8 cellular contexts compared by ENCODE assay signal in genomic region chr14:61694830-61695694, GRCh38. TPM values are rescaled to one million over a fixed set of nuclear protein-coding genes. Genes with fewer than 3 reads are reported as not detected.
DNase-seq lines count a peak whose midpoint lies in the region; ATAC-seq and TF ChIP-seq lines count a peak whose summit lies in the region.

Gene HIF1A, plus strand, starts transcription at chr14:61695513. Its CDS starts 292 bp downstream, at chr14:61695805.

- H3K27me3 Mint-ChIP-seq in activated T-cell treated with anti-CD3 and anti-CD28 coated beads, Interleukin-2, amount 50 U/mL, for 72 hours (ENCODE audit: low read depth), result no peaks in the 10 kb centered on the region

- no peaks in the 10 kb centered on the region for H3K36me3 ChIP-seq in KMS-11 (ENCODE audit: insufficient read depth)
- H3K36me3 ChIP-seq in Peyer's patch, result no peaks in the 10 kb centered on the region
- H3K36me3 ChIP-seq in muscle layer of colon (ENCODE audit: insufficient read depth, low read length), result no peaks in the 10 kb centered on the region

- peaks cover 47% of the 10 kb centered on the region for H3K4me1 Mint-ChIP-seq in activated T-cell treated with anti-CD3 and anti-CD28 coated beads, Interleukin-2, amount 50 U/mL, for 72 hours (ENCODE audit: low read depth)

- H3K27me3 ChIP-seq in KMS-11 (ENCODE audit: insufficient read depth, low read depth), result no peaks in the 10 kb centered on the region
- no peaks in the 10 kb centered on the region for H3K27me3 ChIP-seq in Peyer's patch
- no peaks in the 10 kb centered on the region for H3K27me3 ChIP-seq in muscle layer of colon (ENCODE audit: control insufficient read depth in 1 of 2, insufficient read depth in 2 of 2, low read length in 2 of 2)

- peaks cover 43% of the 10 kb centered on the region for H3K79me2 ChIP-seq in KMS-11 (ENCODE audit: insufficient read depth, low read depth)

- peak within 1 kb of the TSS; percentile 93 for H3K27ac Mint-ChIP-seq in activated T-cell treated with anti-CD3 and anti-CD28 coated beads, Interleukin-2, amount 50 U/mL, for 72 hours

- H3K4me1 ChIP-seq in KMS-11 (ENCODE audit: low read depth, poor library complexity, severe bottlenecking) (peaks cover 20% of the 10 kb centered on the region), Peyer's patch (peaks cover 0 to 19% (median 3%) of the 10 kb centered on the region in 4 donors), muscle layer of colon (ENCODE audit: insufficient read depth, low read length) (peaks cover 22% of the 10 kb centered on the region)

- peak within 1 kb of the TSS; percentile 83 for H3K4me2 ChIP-seq in KMS-11

- peak within 1 kb of the TSS; percentile 82 for H2AFZ ChIP-seq in KMS-11 (ENCODE audit: low read depth)

- peaks cover 0 to 2% of the 10 kb centered on the region in 2 donors for H3K9me3 Mint-ChIP-seq in activated T-cell treated with anti-CD3 and anti-CD28 coated beads, Interleukin-2, amount 50 U/mL, for 72 hours

- DNase-seq in DMS79 (lab: John Stamatoyannopoulos, UW), result peak; percentile 100
- peak; percentile 94 to 99 (median 97) for DNase-seq in Peyer's patch
- peak; percentile 96 to 98 for DNase-seq in activated T-cell treated with anti-CD3 and anti-CD28 coated beads, Interleukin-2, amount 50 U/mL, for 72 hours
- peak; percentile 83 for DNase-seq in stimulated activated CD8-positive, alpha-beta memory T cell treated with anti-CD3 and anti-CD28 coated beads, Interleukin-7, amount 100 ng/mL, for 24 hours (ENCODE audit: low read depth)

- peak within 1 kb of the TSS; percentile 82 for H3K27ac ChIP-seq in KMS-11
- H3K27ac ChIP-seq in Peyer's patch, result peak within 1 kb of the TSS; percentile 96 to 98 (median 96)
- peak within 1 kb of the TSS; percentile 96 for H3K27ac ChIP-seq in muscle layer of colon (ENCODE audit: low read depth, low read length)

- H3K4me3 ChIP-seq in KMS-11 (IDR thresholded peaks at IDR 0.05; ENCODE audit: insufficient read depth, low read depth, low read length) (no peak within 1 kb of the TSS), Peyer's patch (peak within 1 kb of the TSS; percentile 66 to 92 (median 86)), muscle layer of colon (ENCODE audit: low read depth in 1 of 2, low read length in 2 of 2) (peak within 1 kb of the TSS; percentile 93 to 97)

- TF ChIP-seq POLR2A in Peyer's patch (IDR thresholded peaks at IDR 0.05), result peak; percentile 91 to 94

- H3K9me3 ChIP-seq in Peyer's patch (no peaks in the 10 kb centered on the region), muscle layer of colon (ENCODE audit: low read length) (no peaks in the 10 kb centered on the region)

- TF ChIP-seq CTCF in KMS-11 (conservative IDR thresholded peaks at IDR 0.05; ENCODE audit: low read depth, low read length) (no peak), Peyer's patch (IDR thresholded peaks at IDR 0.05) (no peak)

- peak within 1 kb of the TSS; percentile 94 to 97 for H3K4me3 Mint-ChIP-seq in activated T-cell treated with anti-CD3 and anti-CD28 coated beads, Interleukin-2, amount 50 U/mL, for 72 hours

- peaks cover 21 to 37% of the 10 kb centered on the region in 2 donors for H3K36me3 Mint-ChIP-seq in activated T-cell treated with anti-CD3 and anti-CD28 coated beads, Interleukin-2, amount 50 U/mL, for 72 hours (ENCODE audit: insufficient read depth in 2 of 2)

- peak within 1 kb of the TSS; percentile 84 for H3K9ac ChIP-seq in KMS-11
- H3K9ac ChIP-seq in muscle layer of colon (ENCODE audit: low read length), result peak within 1 kb of the TSS; percentile 64

- peaks cover 4% of the 10 kb centered on the region; the same call in 1 of the 2 replicates for H4K20me1 ChIP-seq in KMS-11 (ENCODE audit: insufficient read depth)

- ATAC-seq in GM21737 (IDR thresholded peaks at IDR 0.05; ENCODE audit: unreplicated experiment), result peak; percentile 94
- peak; percentile 90 to 91 for ATAC-seq in activated T-cell treated with anti-CD3 and anti-CD28 coated beads, Interleukin-2, amount 50 U/mL, for 72 hours (replicated peaks in 1 of 2)
- peak; percentile 99 for ATAC-seq in esophagus mucosa

RNA-seq across cellular contexts. Expression of gene HIF1A, which starts in this region (rescaled TPM):
- total RNA-seq in Peyer's patch, result 100 to 1,000 TPM in 1 of 4 donors, 10 to 100 TPM in 3; 52.1 to 160 (median 71.1) TPM
- 100 to 1,000 TPM; 283 to 343 TPM for total RNA-seq in activated T-cell treated with anti-CD3 and anti-CD28 coated beads, Interleukin-2, amount 50 U/mL, for 72 hours
- total RNA-seq in esophagus mucosa, result 155 TPM
